ENCODE assay signal across 15 cellular contexts in the genomic region with DNA sequence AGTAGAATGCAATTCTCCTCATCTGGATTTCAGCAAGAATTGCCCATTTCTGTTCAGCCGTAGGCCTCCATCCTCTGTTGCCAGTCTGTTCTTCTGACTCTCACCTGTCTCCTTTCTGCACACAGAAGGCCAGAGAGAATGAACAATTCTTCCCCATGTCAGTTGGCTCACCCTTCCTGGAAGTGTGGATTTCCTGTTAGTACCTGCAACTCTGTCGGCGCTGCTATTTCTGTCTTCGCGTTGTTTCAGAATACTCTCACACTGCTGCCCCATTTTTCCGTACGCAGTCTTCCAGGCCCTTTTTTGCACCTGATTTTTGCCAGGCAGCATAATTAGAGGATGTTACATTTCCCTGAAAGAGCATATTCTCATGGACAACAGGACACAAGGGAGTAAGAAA.
DNase-seq lines count a peak whose midpoint lies in the region; TF ChIP-seq lines count a peak whose summit lies in the region.
"Had no signal": no experiment of that assay in that cellular context is flagged by ENCODE, and none has a peak within 500 bp of the region (broad histone marks: within the 10 kb centered on the region; RNA-seq: fewer than 3 reads in every experiment).

No MANE protein-coding gene starts in this region.

- H4K5ac ChIP-seq in mesendoderm (ENCODE audit: low read length), result no peak overlapping the region

- H2AK5ac ChIP-seq in mesendoderm (ENCODE audit: low read length), result no peak overlapping the region

- H3K9ac ChIP-seq in mesendoderm (ENCODE audit: low read length), result no peak overlapping the region

- no peaks in the 10 kb centered on the region for H3K27me3 ChIP-seq in neutrophil
- H3K27me3 ChIP-seq in effector memory CD4-positive, alpha-beta T cell (replicated peaks; ENCODE audit: control insufficient read depth, insufficient read depth, low read length, poor library complexity, severe bottlenecking), result no peaks in the 10 kb centered on the region
- no peaks in the 10 kb centered on the region for H3K27me3 ChIP-seq in mesendoderm (ENCODE audit: insufficient read depth, low read length, poor library complexity)

- H3K79me1 ChIP-seq in mesendoderm (ENCODE audit: low read length), result no peaks in the 10 kb centered on the region

- H3K18ac ChIP-seq in mesendoderm (ENCODE audit: low read length), result no peak overlapping the region

- no peak overlapping the region for H3K4ac ChIP-seq in mesendoderm (ENCODE audit: low read depth, low read length)

- H2BK15ac ChIP-seq in mesendoderm (replicated peaks; ENCODE audit: low read depth), result no peak overlapping the region

- H3K79me2 ChIP-seq in mesendoderm (ENCODE audit: control insufficient read depth, insufficient read depth, low read length), result no peaks in the 10 kb centered on the region

- no peak overlapping the region for H3K56ac ChIP-seq in mesendoderm (ENCODE audit: low read length)

- no CpG with 5 or more reads among the region's 7 CpGs for WGBS in mesendoderm (ENCODE audit: extremely low coverage, insufficient coverage, low lambda C conversion rate)

- H2BK120ac ChIP-seq in mesendoderm (ENCODE audit: low read depth, low read length), result no peak overlapping the region

- no peak overlapping the region for H3K23ac ChIP-seq in mesendoderm (ENCODE audit: low read length)

- H3K27ac ChIP-seq in neutrophil (peak overlapping the region; percentile 16), mesendoderm (ENCODE audit: low read depth, low read length) (no peak overlapping the region)
- H3K27ac ChIP-seq in effector memory CD4-positive, alpha-beta T cell (ENCODE audit: insufficient read depth, low read length, poor library complexity, severe bottlenecking), result no peak overlapping the region
- H3K27ac ChIP-seq: A549 had no signal

- H4K8ac ChIP-seq in mesendoderm (ENCODE audit: low read depth, low read length), result no peak overlapping the region

- H2BK5ac ChIP-seq in mesendoderm (ENCODE audit: low read length), result no peak overlapping the region

- H3K36me3 ChIP-seq in neutrophil (no peaks in the 10 kb centered on the region), mesendoderm (ENCODE audit: control insufficient read depth, insufficient read depth, low read length) (no peaks in the 10 kb centered on the region)
- H3K36me3 ChIP-seq in effector memory CD4-positive, alpha-beta T cell (ENCODE audit: control insufficient read depth, insufficient read depth, low read length), result no peaks in the 10 kb centered on the region

- no peak for TF ChIP-seq CTCF in neutrophil (IDR thresholded peaks at IDR 0.05)

- DNase-seq in SHP77 treated with DMSO at 0.1 percent for 48 hours (lab: John Stamatoyannopoulos, UW), result peak; percentile 10
- peak; percentile 18 to 43 for DNase-seq in dermis microvascular lymphatic vessel endothelial cell (ENCODE audit: low read depth in 2 of 2)
- DNase-seq in effector CD8-positive, alpha-beta T cell (lab: John Stamatoyannopoulos, UW), result no peak
- no peak for DNase-seq in effector memory CD4-positive, alpha-beta T cell
- no peak for DNase-seq in mesendoderm
- DNase-seq: CD8-positive, alpha-beta T cell; COR-L47; DMS153; DMS79 treated with DMSO at 0.1 percent for 48 hours; EL; GDM1; HCEC 1CT; HFFc6 had no signal

- no peaks in the 10 kb centered on the region for H3K9me3 ChIP-seq in neutrophil
- H3K9me3 ChIP-seq in effector memory CD4-positive, alpha-beta T cell (ENCODE audit: control insufficient read depth, low read length), result no peaks in the 10 kb centered on the region
- H3K9me3 ChIP-seq: A549 had no signal

- H3K4me1 ChIP-seq in neutrophil (ENCODE audit: control insufficient read depth in 1 of 2, insufficient read depth in 1 of 2, low read depth in 1 of 2, low read length in 1 of 2) (peaks cover 54 to 69% of the 10 kb centered on the region in 2 experiments), mesendoderm (ENCODE audit: control insufficient read depth, low read depth, low read length) (no peaks in the 10 kb centered on the region)
- no peaks in the 10 kb centered on the region for H3K4me1 ChIP-seq in effector memory CD4-positive, alpha-beta T cell (ENCODE audit: control insufficient read depth, insufficient read depth, low read length, poor library complexity, severe bottlenecking)

- no peak overlapping the region for H3K4me2 ChIP-seq in mesendoderm (ENCODE audit: low read length)
- H3K4me2 ChIP-seq: A549 had no signal

- H3K4me3 ChIP-seq in neutrophil (ENCODE audit: low read depth in 1 of 2, low read length in 1 of 2), result no peak overlapping the region
- no peak overlapping the region for H3K4me3 ChIP-seq in effector memory CD4-positive, alpha-beta T cell (ENCODE audit: insufficient read depth, low read depth, low read length, poor library complexity, severe bottlenecking)
- H3K4me3 ChIP-seq in mesendoderm (ENCODE audit: low read length), result no peak overlapping the region
- H3K4me3 ChIP-seq: A549 had no signal

Comparison
In these comparisons a context has a peak if more than half of its experiments do, and no peak if none do; other contexts are left out.
1. DNase-seq: peak in SHP77 treated with DMSO at 0.1 percent for 48 hours (single experiment) and dermis microvascular lymphatic vessel endothelial cell (2 of 2); none in effector CD8-positive, alpha-beta T cell (single experiment), effector memory CD4-positive, alpha-beta T cell (0 of 3) and mesendoderm (single experiment).